ENCODE assay signal across 14 cellular contexts in genomic region chr7:47256016-47256415, GRCh38.
"Had no signal": no experiment of that assay in that cellular context is flagged by ENCODE, and none has a peak within 500 bp of the region (broad histone marks: within the 10 kb centered on the region; RNA-seq: fewer than 3 reads in every experiment).

No MANE protein-coding gene starts in this region.

- ATAC-seq: naive thymus-derived CD4-positive, alpha-beta T cell; WTC11 had no signal

- H3K27ac ChIP-seq: epithelial cell of prostate, ovary had no signal

- H3K36me3 ChIP-seq: ovary, tibial nerve had no signal

- H3K4me2 ChIP-seq: SK-N-SH had no signal

- H3K9me3 ChIP-seq: ovary, SK-N-SH, tibial nerve had no signal

- H3K9ac ChIP-seq: SK-N-SH had no signal

- H3K4me3 Mint-ChIP-seq: activated CD4-positive, alpha-beta T cell treated with anti-CD3 and anti-CD28 coated beads, Interleukin-2, amount 10 ng/mL, durations not matched to agents 24 days and 14 days; WTC11 had no signal

- H3K27ac Mint-ChIP-seq: activated CD4-positive, alpha-beta T cell treated with anti-CD3 and anti-CD28 coated beads, Interleukin-2, amount 10 ng/mL, durations not matched to agents 24 days and 14 days; naive thymus-derived CD4-positive, alpha-beta T cell; WTC11 had no signal

- DNase-seq: activated CD4-positive, alpha-beta T cell treated with anti-CD3 and anti-CD28 coated beads, Interleukin-2, amount 10 ng/mL, durations not matched to agents 24 days and 14 days; activated CD8-positive, alpha-beta memory T cell treated with anti-CD3 and anti-CD28 coated beads for 24 hours; activated naive CD4-positive, alpha-beta T cell treated with Interleukin-2 at 50 U/mL for 16 hours; central memory CD4-positive, alpha-beta T cell; effector memory CD4-positive, alpha-beta T cell; hippocampal formation; naive thymus-derived CD4-positive, alpha-beta T cell; ovary; SK-N-SH; stimulated activated CD4-positive, alpha-beta T cell treated with anti-CD3 and anti-CD28 coated beads, Interleukin-15, amount 100 ng/mL, for 24 hours; stimulated activated CD4-positive, alpha-beta T cell treated with anti-CD3 and anti-CD28 coated beads, Interleukin-4, amount 100 ng/mL, for 24 hours had no signal

- H3K4me3 ChIP-seq: ovary, tibial nerve had no signal

- H3K36me3 Mint-ChIP-seq: naive thymus-derived CD4-positive, alpha-beta T cell had no signal

- H3K9me3 Mint-ChIP-seq: activated CD4-positive, alpha-beta T cell treated with anti-CD3 and anti-CD28 coated beads, Interleukin-2, amount 10 ng/mL, durations not matched to agents 24 days and 14 days had no signal

- H3K27me3 ChIP-seq: ovary, tibial nerve had no signal
